In genomic region chr5:37490411-37490810, GRCh38 we compare ENCODE assay signal across 18 cellular contexts.
"Had no signal": no experiment of that assay in that cellular context is flagged by ENCODE, and none has a peak within 500 bp of the region (broad histone marks: within the 10 kb centered on the region; RNA-seq: fewer than 3 reads in every experiment).

No MANE protein-coding gene starts in this region.

- H3K27me3 Mint-ChIP-seq: activated CD4-positive, alpha-beta T cell treated with anti-CD3 and anti-CD28 coated beads, Interleukin-2, amount 10 ng/mL, durations not matched to agents 7 days and 5 days; activated T-cell treated with anti-CD3 and anti-CD28 coated beads, Interleukin-2, amount 50 U/mL, for 24 hours; effector memory CD8-positive, alpha-beta T cell; stimulated activated naive B cell treated with anti-CD40 and anti-IgM and Interleukin-4, amounts not matched to agents 10 μg/mL and 1 μg/mL and 100 μg/mL, for 72 hours had no signal

- H3K4me3 ChIP-seq: body of pancreas, left lung, thoracic aorta, upper lobe of right lung had no signal

- H3K9me3 ChIP-seq: body of pancreas, left lung, thoracic aorta, upper lobe of right lung had no signal

- H3K4me1 ChIP-seq: body of pancreas, left lung, upper lobe of right lung had no signal

- H3K27ac ChIP-seq: body of pancreas, left lung, thoracic aorta, upper lobe of right lung had no signal

- H3K4me1 Mint-ChIP-seq: nephron progenitor cell had no signal

- H3K36me3 ChIP-seq: thoracic aorta, upper lobe of right lung had no signal

- H3K4me3 Mint-ChIP-seq: activated CD4-positive, alpha-beta T cell treated with anti-CD3 and anti-CD28 coated beads, Interleukin-2, amount 10 ng/mL, durations not matched to agents 7 days and 5 days; activated CD8-positive, alpha-beta T cell treated with anti-CD3 and anti-CD28 coated beads, Interleukin-2, amount 10 ng/mL, durations not matched to agents 7 days and 5 days; activated naive CD4-positive, alpha-beta T cell treated with anti-CD3 and anti-CD28 coated beads for 36 hours; activated T-cell treated with anti-CD3 and anti-CD28 coated beads, Interleukin-2, amount 50 U/mL, for 24 hours; effector memory CD8-positive, alpha-beta T cell; nephron progenitor cell; stimulated activated naive B cell treated with anti-CD40 and anti-IgM and Interleukin-4, amounts not matched to agents 10 μg/mL and 1 μg/mL and 100 μg/mL, for 72 hours had no signal

- ATAC-seq: activated CD4-positive, CD25-positive, alpha-beta regulatory T cell treated with anti-CD3 and anti-CD28 coated beads, Interleukin-2, amount 50 U/mL, for 24 hours; activated CD8-positive, alpha-beta T cell treated with anti-CD3 and anti-CD28 coated beads, Interleukin-2, amount 10 ng/mL, durations not matched to agents 7 days and 5 days; body of pancreas; effector memory CD8-positive, alpha-beta T cell; left lung; stimulated activated naive B cell treated with anti-CD40 and anti-IgM and Interleukin-4, amounts not matched to agents 10 μg/mL and 1 μg/mL and 100 μg/mL, for 72 hours; upper lobe of right lung had no signal

- H3K27ac Mint-ChIP-seq: activated CD4-positive, alpha-beta T cell treated with anti-CD3 and anti-CD28 coated beads, Interleukin-2, amount 10 ng/mL, durations not matched to agents 7 days and 5 days; activated CD8-positive, alpha-beta T cell treated with anti-CD3 and anti-CD28 coated beads, Interleukin-2, amount 10 ng/mL, durations not matched to agents 7 days and 5 days; activated naive CD4-positive, alpha-beta T cell treated with anti-CD3 and anti-CD28 coated beads for 36 hours; activated T-cell treated with anti-CD3 and anti-CD28 coated beads, Interleukin-2, amount 50 U/mL, for 24 hours; nephron progenitor cell; stimulated activated naive B cell treated with anti-CD40 and anti-IgM and Interleukin-4, amounts not matched to agents 10 μg/mL and 1 μg/mL and 100 μg/mL, for 72 hours had no signal

- DNase-seq: activated CD4-positive, alpha-beta T cell treated with anti-CD3 and anti-CD28 coated beads, Interleukin-2, amount 10 ng/mL, durations not matched to agents 7 days and 5 days; activated CD8-positive, alpha-beta T cell treated with anti-CD3 and anti-CD28 coated beads, Interleukin-2, amount 10 ng/mL, durations not matched to agents 7 days and 5 days; activated naive CD4-positive, alpha-beta T cell treated with anti-CD3 and anti-CD28 coated beads for 36 hours; activated T-cell treated with anti-CD3 and anti-CD28 coated beads, Interleukin-2, amount 50 U/mL, for 24 hours; body of pancreas; caudate nucleus; effector memory CD8-positive, alpha-beta T cell; foreskin melanocyte; glutamatergic neuron; hypothalamus; kidney; left lung; nephron progenitor cell; occipital lobe; stimulated activated naive B cell treated with anti-CD40 and anti-IgM and Interleukin-4, amounts not matched to agents 10 μg/mL and 1 μg/mL and 100 μg/mL, for 72 hours; upper lobe of right lung had no signal

- H3K27me3 ChIP-seq: body of pancreas, left lung, upper lobe of right lung had no signal
